In genomic region chr1:224507771-224508523, GRCh38 we compare ENCODE assay signal across 1 cellular context.
TF ChIP-seq lines count a peak whose summit lies in the region.

No MANE protein-coding gene starts in this region.

TF ChIP-seq in SK-N-SH, 30 proteins besides CTCF, POLR2A, EP300 and RAD21 (continued from another document):
- no peak for TF ChIP-seq TAF1 (IDR thresholded peaks at IDR 0.05; ENCODE audit: borderline replicate concordance, low read depth, low read length)
- no peak for TF ChIP-seq NRF1 (IDR thresholded peaks at IDR 0.05; ENCODE audit: low read depth, low read length)
- 0 out of 2 replicates have a peak, but pooled peaks have one; percentile 19 for TF ChIP-seq POLR2AphosphoS5 (IDR thresholded peaks at IDR 0.05; ENCODE audit: low read depth, low read length)
- 0 out of 2 replicates have a peak, but pooled peaks have one; percentile 10 for TF ChIP-seq NFIC (IDR thresholded peaks at IDR 0.05; ENCODE audit: borderline replicate concordance)
- TF ChIP-seq TCF12 (IDR thresholded peaks at IDR 0.05), result peak; percentile 92
- TF ChIP-seq, protein P1, sequence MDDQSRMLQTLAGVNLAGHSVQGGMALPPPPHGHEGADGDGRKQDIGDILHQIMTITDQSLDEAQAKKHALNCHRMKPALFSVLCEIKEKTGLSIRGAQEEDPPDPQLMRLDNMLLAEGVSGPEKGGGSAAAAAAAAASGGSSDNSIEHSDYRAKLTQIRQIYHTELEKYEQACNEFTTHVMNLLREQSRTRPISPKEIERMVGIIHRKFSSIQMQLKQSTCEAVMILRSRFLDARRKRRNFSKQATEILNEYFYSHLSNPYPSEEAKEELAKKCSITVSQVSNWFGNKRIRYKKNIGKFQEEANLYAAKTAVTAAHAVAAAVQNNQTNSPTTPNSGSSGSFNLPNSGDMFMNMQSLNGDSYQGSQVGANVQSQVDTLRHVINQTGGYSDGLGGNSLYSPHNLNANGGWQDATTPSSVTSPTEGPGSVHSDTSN (IDR thresholded peaks at IDR 0.05), result peak; percentile 57
